ENCODE assay signal across 8 cellular contexts in genomic region chr14:99393059-99393655, GRCh38.
DNase-seq lines count a peak whose midpoint lies in the region; ATAC-seq, FAIRE-seq and TF ChIP-seq lines count a peak whose summit lies in the region.

No MANE protein-coding gene starts in this region.

- H3K4me2 ChIP-seq in A549 (no peak overlapping the region), mesendoderm (ENCODE audit: low read length) (no peak overlapping the region)

- peak in 1 of 2 experiments; percentile 37; a peak in 3 of 5 replicates for TF ChIP-seq RAD21 in A549 (conservative IDR thresholded peaks at IDR 0.05 in 1 of 2, IDR thresholded peaks at IDR 0.05 in 1 of 2)

- H2BK15ac ChIP-seq in mesendoderm (replicated peaks; ENCODE audit: low read depth) = no peak overlapping the region

- no peak overlapping the region for H2BK5ac ChIP-seq in mesendoderm (ENCODE audit: low read length)

- FAIRE-seq in A549 (lab: Jason Lieb, UNC) (no peak), bronchial epithelial cell (lab: Jason Lieb, UNC) (no peak)

- no peak overlapping the region for H3K4ac ChIP-seq in mesendoderm (ENCODE audit: low read depth, low read length)

- no peak overlapping the region for H2BK120ac ChIP-seq in mesendoderm (ENCODE audit: low read depth, low read length)

- H3K79me2 ChIP-seq in mesendoderm (ENCODE audit: control insufficient read depth, insufficient read depth, low read length) = no peaks in the 10 kb centered on the region

- TF ChIP-seq POLR2A in A549 (IDR thresholded peaks at IDR 0.05; ENCODE audit: low read length) = no peak

- H3K56ac ChIP-seq in mesendoderm (ENCODE audit: low read length) = no peak overlapping the region

- peak; percentile 81 to 88 for ATAC-seq in A549
- peak; percentile 53 for ATAC-seq in HG03280 (IDR thresholded peaks at IDR 0.05; ENCODE audit: unreplicated experiment)
- ATAC-seq in RWPE2 (ENCODE audit: low read depth) = peak; percentile 66; the same call in 2 of the 3 replicates
- ATAC-seq in GM18870 (IDR thresholded peaks at IDR 0.05; ENCODE audit: unreplicated experiment) = no peak
- ATAC-seq in GM19395 (IDR thresholded peaks at IDR 0.05; ENCODE audit: unreplicated experiment) = no peak

- 60% methylated on average over 12 of the region's 12 CpGs for WGBS in A549 (ENCODE audit: missing lambda C conversion rate)
- no CpG with 5 or more reads among the region's 12 CpGs for WGBS in mesendoderm (ENCODE audit: extremely low coverage, insufficient coverage, low lambda C conversion rate)

- no peak overlapping the region for H3K27ac ChIP-seq in A549
- H3K27ac ChIP-seq in RWPE2 (ENCODE audit: poor library complexity, severe bottlenecking) = no peak overlapping the region
- no peak overlapping the region for H3K27ac ChIP-seq in mesendoderm (ENCODE audit: low read depth, low read length)

- DNase-seq in A549 (ENCODE audit: low read depth in 1 of 2, low spot score in 1 of 2) (peak; percentile 56 to 61), GM12864 (ENCODE audit: low read depth) (no peak), RWPE2 (ENCODE audit: low spot score) (no peak), bronchial epithelial cell (ENCODE audit: low read depth) (peak; percentile 40), mesendoderm (peak; percentile 65)

- H3K18ac ChIP-seq in mesendoderm (ENCODE audit: low read length) = no peak overlapping the region

- no peak overlapping the region for H4K8ac ChIP-seq in mesendoderm (ENCODE audit: low read depth, low read length)

- H3K9ac ChIP-seq in mesendoderm (ENCODE audit: low read length) = no peak overlapping the region

- H3K4me3 ChIP-seq in A549 (no peak overlapping the region), GM12864 (ENCODE audit: low read depth, low read length) (no peak overlapping the region), RWPE2 (ENCODE audit: severe bottlenecking) (no peak overlapping the region), bronchial epithelial cell (ENCODE audit: low read depth, low read length) (no peak overlapping the region), mesendoderm (ENCODE audit: low read length) (no peak overlapping the region)

- no peak overlapping the region for H3K23ac ChIP-seq in mesendoderm (ENCODE audit: low read length)

- H3K79me1 ChIP-seq in mesendoderm (ENCODE audit: low read length) = no peaks in the 10 kb centered on the region

- H3K9me3 ChIP-seq in A549 (no peaks in the 10 kb centered on the region), RWPE2 (ENCODE audit: severe bottlenecking) (no peaks in the 10 kb centered on the region)

- peaks cover 5% of the 10 kb centered on the region; the same call in 1 of the 3 replicates for H3K4me1 ChIP-seq in A549
- H3K4me1 ChIP-seq in RWPE2 (ENCODE audit: insufficient read depth, poor library complexity, severe bottlenecking) = no peaks in the 10 kb centered on the region
- H3K4me1 ChIP-seq in mesendoderm (ENCODE audit: control insufficient read depth, low read depth, low read length) = peaks cover 7% of the 10 kb centered on the region

- TF ChIP-seq CTCF in A549 (IDR thresholded peaks at IDR 0.05) (peak; percentile 78), GM12864 (IDR thresholded peaks at IDR 0.05; ENCODE audit: low read depth, low read length, missing control alignments) (peak; percentile 95), RWPE2 (IDR thresholded peaks at IDR 0.05; ENCODE audit: poor library complexity, severe bottlenecking) (peak; percentile 87), bronchial epithelial cell (IDR thresholded peaks at IDR 0.05; ENCODE audit: insufficient read depth, low read length, severe bottlenecking) (peak; percentile 90)

- H3K27me3 ChIP-seq in RWPE2 (ENCODE audit: insufficient read depth, poor library complexity, severe bottlenecking) (no peaks in the 10 kb centered on the region), bronchial epithelial cell (ENCODE audit: control insufficient read depth, insufficient read depth, low read length) (no peaks in the 10 kb centered on the region), mesendoderm (ENCODE audit: insufficient read depth, low read length, poor library complexity) (no peaks in the 10 kb centered on the region)

- H4K5ac ChIP-seq in mesendoderm (ENCODE audit: low read length) = no peak overlapping the region

- POLR2A ChIA-PET in A549 (lab: Yijun Ruan, JAX) = no interaction called here

- no peak for TF ChIP-seq EP300 in A549 (IDR thresholded peaks at IDR 0.05)

- CTCF ChIA-PET in A549 (lab: Yijun Ruan, JAX) = interaction anchor here (0.6 to 12.0 kb wide), 36 partner anchors 9 to 1254 kb away, joined by 3 to 178 read pairs (median 4); no protein-coding TSS in a partner anchor

- no peak overlapping the region for H2AK5ac ChIP-seq in mesendoderm (ENCODE audit: low read length)

- H3K36me3 ChIP-seq in RWPE2 (ENCODE audit: low read depth) (peaks cover 10% of the 10 kb centered on the region), bronchial epithelial cell (ENCODE audit: control insufficient read depth, insufficient read depth, low read length) (peaks cover 2% of the 10 kb centered on the region), mesendoderm (ENCODE audit: control insufficient read depth, insufficient read depth, low read length) (peaks cover 2% of the 10 kb centered on the region)

TF ChIP-seq in A549, 52 proteins besides CTCF, POLR2A, EP300 and RAD21:
- TF ChIP-seq HES2 (IDR thresholded peaks at IDR 0.05) = no peak
- TF ChIP-seq SMC3 (IDR thresholded peaks at IDR 0.05) = peak; percentile 34

Comparison
In these comparisons a context has a peak if more than half of its experiments do, and no peak if none do; other contexts are left out.
1. ATAC-seq: peak in A549 (2 of 2), HG03280 (single experiment) and RWPE2 (single experiment); none in GM18870 (single experiment) and GM19395 (single experiment).
2. DNase-seq: peak in A549 (2 of 2), bronchial epithelial cell (single experiment) and mesendoderm (single experiment); none in GM12864 (single experiment) and RWPE2 (single experiment).
3. Peak in every context shown above with its lines, with median percentiles within 50 percentile points of each other: CTCF ChIP-seq.